In the genomic region with DNA sequence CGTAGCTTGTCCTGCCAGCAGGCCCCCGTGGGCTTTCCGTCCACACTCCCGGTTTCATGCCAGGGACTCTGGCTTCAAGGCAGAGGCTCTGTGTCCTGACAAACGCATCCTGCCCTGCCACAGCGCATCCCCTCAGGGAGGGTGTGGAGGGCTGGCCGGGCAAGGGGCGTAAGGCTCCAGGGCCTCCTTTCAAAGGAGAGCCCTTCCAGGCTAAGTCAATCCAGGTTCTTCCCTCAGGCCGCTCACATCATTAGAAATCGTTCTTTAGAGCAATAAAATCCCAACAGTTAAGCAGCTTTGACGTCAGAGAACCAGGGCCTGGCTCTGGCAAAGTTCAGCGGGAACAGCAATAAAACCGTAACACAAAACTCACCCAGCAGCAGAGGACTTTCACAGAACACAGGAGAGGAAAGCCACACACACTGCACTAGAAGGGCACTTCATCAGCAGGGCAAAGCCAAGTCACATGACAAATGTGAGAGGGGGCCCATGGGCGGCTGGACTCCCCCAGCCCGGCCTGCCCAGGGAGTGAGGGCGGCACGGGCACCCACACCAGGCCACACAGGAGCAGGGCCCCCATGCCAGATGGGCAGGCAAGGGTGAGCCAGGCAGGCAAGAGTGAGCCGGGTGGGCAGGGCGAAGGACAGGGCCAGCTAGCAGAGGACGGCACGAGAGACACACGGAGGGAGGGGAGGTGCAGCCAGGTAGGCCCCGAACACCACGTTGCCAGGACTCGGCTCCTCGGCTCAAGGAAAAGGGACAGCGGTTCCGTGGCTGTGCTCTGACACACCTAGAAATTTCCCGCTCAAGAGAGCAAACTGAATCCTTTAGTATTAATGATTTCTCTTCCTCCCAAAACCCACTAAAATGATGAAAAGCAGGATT, we compare ENCODE assay signal across 14 cellular contexts. TPM values are rescaled to one million over a fixed set of nuclear protein-coding genes. Genes with fewer than 3 reads are reported as not detected.
DNase-seq lines count a peak whose midpoint lies in the region; ATAC-seq and TF ChIP-seq lines count a peak whose summit lies in the region.
"Had no signal": no experiment of that assay in that cellular context is flagged by ENCODE, and none has a peak within 500 bp of the region (broad histone marks: within the 10 kb centered on the region; RNA-seq: fewer than 3 reads in every experiment).

No MANE protein-coding gene starts in this region.

- no peak for ATAC-seq in HG02763 (IDR thresholded peaks at IDR 0.05; ENCODE audit: unreplicated experiment)
- ATAC-seq: A549 had no signal

- TF ChIP-seq POLR2A in vagina (IDR thresholded peaks at IDR 0.05), result no peak

- H3K27ac ChIP-seq in neural progenitor cell (no peak overlapping the region), vagina (peak overlapping the region; percentile 80)
- H3K27ac ChIP-seq: A549 had no signal

- peaks cover under 1% of the 10 kb centered on the region for H3K9me3 Mint-ChIP-seq in neural progenitor cell

- H3K9ac ChIP-seq in neural progenitor cell, result no peak overlapping the region

- H3K27me3 Mint-ChIP-seq in neural progenitor cell (ENCODE audit: insufficient read depth, low read depth), result no peaks in the 10 kb centered on the region

- no peak overlapping the region for H3K4me3 ChIP-seq in foreskin fibroblast (ENCODE audit: low read depth in 1 of 2, low read length in 2 of 2)
- H3K4me3 ChIP-seq in neural progenitor cell, result no peak overlapping the region
- H3K4me3 ChIP-seq in vagina, result peak overlapping the region in 1 of 2 donors; percentile 19
- H3K4me3 ChIP-seq: A549, MG63 had no signal

- peak overlapping the region; percentile 89 for H3K27ac Mint-ChIP-seq in neural progenitor cell

- no peaks in the 10 kb centered on the region for H3K27me3 ChIP-seq in neural progenitor cell
- no peaks in the 10 kb centered on the region for H3K27me3 ChIP-seq in vagina
- H3K27me3 ChIP-seq: MG63 had no signal

- H3F3A ChIP-seq in neural progenitor cell (ENCODE audit: low read depth), result peaks cover 12% of the 10 kb centered on the region

- peaks cover 30% of the 10 kb centered on the region for H3K36me3 Mint-ChIP-seq in neural progenitor cell

- intact Hi-C loops in vagina (cut with DNase I), result no loop called here

- H3K79me2 ChIP-seq in neural progenitor cell (ENCODE audit: low read depth), result peaks cover 75% of the 10 kb centered on the region

- H3K9me3 ChIP-seq in neural progenitor cell (ENCODE audit: low read depth), result no peaks in the 10 kb centered on the region
- no peaks in the 10 kb centered on the region for H3K9me3 ChIP-seq in vagina
- H3K9me3 ChIP-seq: A549, MG63 had no signal

- H3K36me3 ChIP-seq in neural progenitor cell, result no peaks in the 10 kb centered on the region
- peaks cover 0 to 11% of the 10 kb centered on the region in 2 donors for H3K36me3 ChIP-seq in vagina

- TF ChIP-seq CTCF in foreskin fibroblast (IDR thresholded peaks at IDR 0.05; ENCODE audit: low read depth, low read length) (no peak), neural progenitor cell (IDR thresholded peaks at IDR 0.05) (no peak), vagina (IDR thresholded peaks at IDR 0.05) (no peak)

- H3K4me2 ChIP-seq in neural progenitor cell, result no peak overlapping the region
- H3K4me2 ChIP-seq: A549 had no signal

- no peak overlapping the region for H2AFZ ChIP-seq in neural progenitor cell (replicated peaks)

- H3K4me1 ChIP-seq in neural progenitor cell, result peaks cover 20% of the 10 kb centered on the region
- H3K4me1 ChIP-seq in vagina, result peaks cover 19% of the 10 kb centered on the region
- H3K4me1 ChIP-seq: A549 had no signal

- peaks cover 35% of the 10 kb centered on the region for H4K20me1 ChIP-seq in neural progenitor cell (ENCODE audit: low read depth)

- H3K4me1 Mint-ChIP-seq in neural progenitor cell, result peaks cover 18% of the 10 kb centered on the region

- DNase-seq in SHP77 (lab: John Stamatoyannopoulos, UW) (peak; percentile 45 to 61), SHP77 treated with DMSO at 0.1 percent for 48 hours (lab: John Stamatoyannopoulos, UW) (no peak), foreskin fibroblast (peak; percentile 21 to 69), neural progenitor cell (ENCODE audit: low spot score) (no peak), vagina (ENCODE audit: extremely low spot score in 2 of 2) (peak; percentile 91 to 96), cerebellar cortex (ENCODE audit: low spot score) (no peak), NCI-H526 (lab: John Stamatoyannopoulos, UW) (no peak)
- DNase-seq: activated CD4-positive, alpha-beta T cell treated with anti-CD3 and anti-CD28 coated beads for 1 hour; activated T-cell treated with anti-CD3 and anti-CD28 coated beads, Interleukin-2, amount 50 U/mL, for 48 hours; DMS53; MG63; NCI-H446 treated with DMSO at 0.1 percent for 48 hours had no signal

- H3K4me3 Mint-ChIP-seq in neural progenitor cell, result no peak overlapping the region

RNA-seq across cellular contexts. Expression of a gene that starts 52.0 kb away (rescaled TPM):
- total RNA-seq in neural progenitor cell (ENCODE audit: low replicate concordance), result 36.0 and 40.8 TPM in 2 replicates
- 76.6 TPM for total RNA-seq in vagina

Comparison
In these comparisons a context has a peak if more than half of its experiments do, and no peak if none do; other contexts are left out.
1. DNase-seq: peak in SHP77 (2 of 2), foreskin fibroblast (2 of 2) and vagina (2 of 2); none in SHP77 treated with DMSO at 0.1 percent for 48 hours (single experiment), neural progenitor cell (single experiment), cerebellar cortex (single experiment) and NCI-H526 (0 of 2).